14 cellular contexts compared by ENCODE assay signal in genomic region chr12:45974171-45974719, GRCh38. TPM values are rescaled to one million over a fixed set of nuclear protein-coding genes. Genes with fewer than 3 reads are reported as not detected.
DNase-seq lines count a peak whose midpoint lies in the region; ATAC-seq and TF ChIP-seq lines count a peak whose summit lies in the region.
"Had no signal": no experiment of that assay in that cellular context is flagged by ENCODE, and none has a peak within 500 bp of the region (broad histone marks: within the 10 kb centered on the region; RNA-seq: fewer than 3 reads in every experiment).

No MANE protein-coding gene starts in this region.

- H3K27me3 ChIP-seq in CD4-positive, alpha-beta T cell (ENCODE audit: control insufficient read depth, insufficient read depth, low read length): no peaks in the 10 kb centered on the region

- H3K27me3 Mint-ChIP-seq in CD4-positive, alpha-beta T cell: no peaks in the 10 kb centered on the region
- H3K27me3 Mint-ChIP-seq in activated T-helper 17 cell treated with anti-CD3 and anti-CD28 coated beads, Interleukin-2, amount 50 U/mL, for 72 hours: no peaks in the 10 kb centered on the region
- no peaks in the 10 kb centered on the region for H3K27me3 Mint-ChIP-seq in osteocyte (ENCODE audit: unreplicated experiment)
- H3K27me3 Mint-ChIP-seq: activated naive CD8-positive, alpha-beta T cell; dendritic cell treated with granulocyte-macrophage colony-stimulating factor and Interleukin-4, amounts not matched to agents 40 ng/mL and 50 ng/mL, for 4 days had no signal

- intact Hi-C loops in CD4-positive, alpha-beta T cell (cut with DNase I, micrococcal nuclease): no loop called here

- H3K9me3 ChIP-seq in CD4-positive, alpha-beta T cell (ENCODE audit: control insufficient read depth, low read length): no peaks in the 10 kb centered on the region

- H3K27ac Mint-ChIP-seq in CD4-positive, alpha-beta T cell: no peak overlapping the region
- H3K27ac Mint-ChIP-seq in activated T-helper 17 cell treated with anti-CD3 and anti-CD28 coated beads, Interleukin-2, amount 50 U/mL, for 72 hours: no peak overlapping the region
- H3K27ac Mint-ChIP-seq in osteocyte (ENCODE audit: unreplicated experiment): peak overlapping the region; percentile 4

- no peak for TF ChIP-seq CTCF in CD4-positive, alpha-beta T cell (IDR thresholded peaks at IDR 0.05)
- TF ChIP-seq CTCF in osteocyte (IDR thresholded peaks at IDR 0.05): no peak

- CTCF ChIA-PET in CD4-positive, alpha-beta T cell (lab: Charles Lee): interaction anchor here (0.9 kb wide), 1 partner anchor 17 kb away, joined by 4 read pairs; no protein-coding TSS in a partner anchor

- H3K27ac ChIP-seq in CD4-positive, alpha-beta T cell (ENCODE audit: low read depth, low read length): no peak overlapping the region

- ATAC-seq in CD4-positive, alpha-beta T cell (ENCODE audit: poor library complexity): no peak
- ATAC-seq in activated T-helper 17 cell treated with anti-CD3 and anti-CD28 coated beads, Interleukin-2, amount 50 U/mL, for 72 hours (replicated peaks): no peak

- peaks cover 74% of the 10 kb centered on the region for H3K36me3 Mint-ChIP-seq in CD4-positive, alpha-beta T cell (ENCODE audit: low read depth)
- peaks cover 72% of the 10 kb centered on the region for H3K36me3 Mint-ChIP-seq in activated T-helper 17 cell treated with anti-CD3 and anti-CD28 coated beads, Interleukin-2, amount 50 U/mL, for 72 hours (ENCODE audit: low read depth)
- H3K36me3 Mint-ChIP-seq in osteocyte (ENCODE audit: unreplicated experiment): peaks cover 21% of the 10 kb centered on the region

- peaks cover 89% of the 10 kb centered on the region for H3K4me1 Mint-ChIP-seq in CD4-positive, alpha-beta T cell (ENCODE audit: low read depth)
- peaks cover 54% of the 10 kb centered on the region for H3K4me1 Mint-ChIP-seq in activated T-helper 17 cell treated with anti-CD3 and anti-CD28 coated beads, Interleukin-2, amount 50 U/mL, for 72 hours
- H3K4me1 Mint-ChIP-seq in osteocyte (ENCODE audit: unreplicated experiment): peaks cover 88% of the 10 kb centered on the region

- POLR2A ChIA-PET in CD4-positive, alpha-beta T cell (lab: Charles Lee): no interaction called here

- peak overlapping the region; percentile 6 for H3K4me3 Mint-ChIP-seq in CD4-positive, alpha-beta T cell
- H3K4me3 Mint-ChIP-seq in activated T-helper 17 cell treated with anti-CD3 and anti-CD28 coated beads, Interleukin-2, amount 50 U/mL, for 72 hours: peak overlapping the region; percentile 2
- no peak overlapping the region for H3K4me3 Mint-ChIP-seq in osteocyte (ENCODE audit: unreplicated experiment)
- H3K4me3 Mint-ChIP-seq: activated naive CD8-positive, alpha-beta T cell; dendritic cell treated with granulocyte-macrophage colony-stimulating factor and Interleukin-4, amounts not matched to agents 40 ng/mL and 50 ng/mL, for 4 days had no signal

- H3K9me3 Mint-ChIP-seq in CD4-positive, alpha-beta T cell: no peaks in the 10 kb centered on the region
- H3K9me3 Mint-ChIP-seq in activated T-helper 17 cell treated with anti-CD3 and anti-CD28 coated beads, Interleukin-2, amount 50 U/mL, for 72 hours: peaks cover 4% of the 10 kb centered on the region
- H3K9me3 Mint-ChIP-seq in osteocyte (ENCODE audit: unreplicated experiment): peaks cover 4% of the 10 kb centered on the region
- H3K9me3 Mint-ChIP-seq: dendritic cell treated with granulocyte-macrophage colony-stimulating factor and Interleukin-4, amounts not matched to agents 40 ng/mL and 50 ng/mL, for 4 days had no signal

- DNase-seq in CD4-positive, alpha-beta T cell: no peak
- DNase-seq in EH (ENCODE audit: low read depth) (peak; percentile 35), osteocyte (ENCODE audit: extremely low spot score, unreplicated experiment) (no peak), retina (no peak), activated gamma-delta T cell (lab: John Stamatoyannopoulos, UW) (no peak), T-helper 1 cell (no peak)
- DNase-seq: activated T-cell treated with anti-CD3 and anti-CD28 coated beads, Interleukin-2, amount 50 U/mL, for 48 hours; Karpas-422; NCI-H1930; NCI-H2227 treated with DMSO at 0.1 percent for 48 hours; NCI-H82 had no signal

RNA-seq across cellular contexts. Expression of gene SCAF11, which starts 16.1 kb away (rescaled TPM):
- total RNA-seq in CD4-positive, alpha-beta T cell: 100 to 1,000 TPM; 205 to 213 TPM
- 100 to 1,000 TPM; 108 to 116 TPM for total RNA-seq in activated T-helper 17 cell treated with anti-CD3 and anti-CD28 coated beads, Interleukin-2, amount 50 U/mL, for 72 hours
- total RNA-seq in osteocyte: 128 and 129 TPM in 2 replicates
